ENCODE assay signal across 1 cellular context in genomic region chr1:35931424-35932157, GRCh38.
A peak's percentile ranks its signal among the peaks of the same experiment; 100 is the strongest.
TF ChIP-seq lines count a peak whose summit lies in the region.

No MANE protein-coding gene starts in this region.

TF ChIP-seq in HepG2, 621 proteins besides CTCF, POLR2A, EP300 and RAD21 (continued from another document):
- TF ChIP-seq CHCHD3 (CRISPR knock-in tag; IDR thresholded peaks at IDR 0.05) (no peak), GMEB1 (CRISPR knock-in tag; IDR thresholded peaks at IDR 0.05; ENCODE audit: borderline replicate concordance) (no peak), ZNF781 (CRISPR knock-in tag; IDR thresholded peaks at IDR 0.05; ENCODE audit: borderline replicate concordance, not compliant biosample characterization) (peak; percentile 57), ZHX1 (CRISPR knock-in tag; IDR thresholded peaks at IDR 0.05; ENCODE audit: low read depth) (no peak), HNF4G (IDR thresholded peaks at IDR 0.05; ENCODE audit: borderline replicate concordance, low read depth, low read length) (no peak), HNF4G (CRISPR knock-in tag; IDR thresholded peaks at IDR 0.05; ENCODE audit: borderline replicate concordance, low read depth) (no peak), ZNF281 (CRISPR knock-in tag; IDR thresholded peaks at IDR 0.05; ENCODE audit: borderline replicate concordance) (no peak), ZNF101 (CRISPR knock-in tag; IDR thresholded peaks at IDR 0.05; ENCODE audit: borderline replicate concordance, low read depth) (no peak), NR1H2 (CRISPR knock-in tag; IDR thresholded peaks at IDR 0.05; ENCODE audit: borderline replicate concordance, low read depth) (no peak), AGO2 (optimal IDR thresholded peaks at IDR 0.05; ENCODE audit: low read depth, low read length) (no peak), MTF2 (CRISPR knock-in tag; IDR thresholded peaks at IDR 0.05; ENCODE audit: borderline replicate concordance) (peak; percentile 20; the same call in 1 of the 2 replicates), POLR2AphosphoS2 (IDR thresholded peaks at IDR 0.05; ENCODE audit: low read depth, low read length) (no peak), MAF1 (CRISPR knock-in tag; IDR thresholded peaks at IDR 0.05; ENCODE audit: borderline replicate concordance) (no peak), KMT2A (CRISPR knock-in tag; IDR thresholded peaks at IDR 0.05) (peak; percentile 34), HNF1B (CRISPR knock-in tag; IDR thresholded peaks at IDR 0.05) (0 out of 2 replicates have a peak, but pooled peaks have one; percentile 42)
